In the genomic region with DNA sequence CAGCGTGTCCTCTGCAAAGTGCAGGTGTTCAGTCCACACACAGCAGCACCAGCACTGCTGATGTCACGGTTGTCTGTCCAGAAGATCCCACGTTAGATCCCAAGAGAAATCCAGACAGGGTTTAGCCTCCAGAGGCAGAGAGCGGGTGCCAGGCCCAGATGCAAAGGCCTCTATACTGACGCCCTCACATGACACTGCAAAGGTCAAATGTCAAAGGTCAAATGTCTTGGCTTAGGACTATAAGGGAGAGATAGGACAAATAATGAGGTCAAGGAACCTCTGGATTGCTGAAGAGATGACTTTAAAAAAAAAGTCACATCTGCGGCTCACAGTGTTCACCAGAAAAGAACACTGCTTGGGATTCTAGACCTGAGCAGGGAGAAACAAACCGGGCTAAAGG, we compare ENCODE assay signal across 1 cellular context.
TF ChIP-seq lines count a peak whose summit lies in the region.

No MANE protein-coding gene starts in this region.

TF ChIP-seq in HepG2, 621 proteins besides CTCF, POLR2A, EP300 and RAD21 (continued from another document):
- TF ChIP-seq ZBTB21 (CRISPR knock-in tag; IDR thresholded peaks at IDR 0.05) (no peak), ZNF883 (CRISPR knock-in tag; IDR thresholded peaks at IDR 0.05; ENCODE audit: not compliant biosample characterization) (no peak), GABPB1 (CRISPR knock-in tag; IDR thresholded peaks at IDR 0.05) (no peak), NR2F6 (IDR thresholded peaks at IDR 0.05) (peak; percentile 75), NR2F6 (CRISPR knock-in tag; IDR thresholded peaks at IDR 0.05) (no peak), ESRRA (CRISPR knock-in tag; IDR thresholded peaks at IDR 0.05; ENCODE audit: low read depth) (no peak), NR2C2 (CRISPR knock-in tag; IDR thresholded peaks at IDR 0.05; ENCODE audit: borderline replicate concordance) (peak; percentile 33; the same call in 1 of the 2 replicates)
